Comparison of ENCODE assay signal across 20 cellular contexts in genomic region chr18:37246779-37247340, GRCh38.
"Had no signal": no experiment of that assay in that cellular context is flagged by ENCODE, and none has a peak within 500 bp of the region (broad histone marks: within the 10 kb centered on the region; RNA-seq: fewer than 3 reads in every experiment).

No MANE protein-coding gene starts in this region.

- H3K4me3 ChIP-seq: left lung, lower lobe of right lung, ovary, right atrium auricular region, sigmoid colon, skin epidermis, testis, tibial nerve, upper lobe of right lung, vagina had no signal

- DNase-seq: effector CD4-positive, alpha-beta T cell; erythroblast; foreskin keratinocyte; islet precursor cell; left lung; lower lobe of right lung; natural killer cell; ovary; sigmoid colon; stimulated activated CD4-positive, alpha-beta T cell treated with anti-CD3 and anti-CD28 coated beads, Interleukin-2, amount 100 ng/mL, for 24 hours; stimulated activated CD4-positive, alpha-beta T cell treated with anti-CD3 and anti-CD28 coated beads, Interleukin-4, amount 100 ng/mL, for 4 hours; stimulated activated naive B cell treated with anti-CD40 and anti-IgM and Interleukin-4, amounts not matched to agents 10 μg/mL and 1 μg/mL and 100 μg/mL, for 72 hours; stimulated activated naive CD8-positive, alpha-beta T cell treated with anti-CD3 and anti-CD28 coated beads, Interleukin-15, amount 100 ng/mL, for 72 hours; testis; upper lobe of right lung had no signal

- FAIRE-seq: endothelial cell of umbilical vein had no signal

- H3K4me1 ChIP-seq: foreskin keratinocyte, left lung, lower lobe of right lung, right atrium auricular region, sigmoid colon, testis, upper lobe of right lung, vagina had no signal

- H3K27me3 ChIP-seq: ovary, right atrium auricular region, testis, vagina had no signal

- ATAC-seq: foreskin keratinocyte; left lung; lower lobe of right lung; natural killer cell; stimulated activated naive B cell treated with anti-CD40 and anti-IgM and Interleukin-4, amounts not matched to agents 10 μg/mL and 1 μg/mL and 100 μg/mL, for 72 hours; stimulated activated naive CD8-positive, alpha-beta T cell treated with anti-CD3 and anti-CD28 coated beads, Interleukin-15, amount 100 ng/mL, for 72 hours; upper lobe of right lung had no signal

- H3K36me3 ChIP-seq: left lung, lower lobe of right lung, ovary, right atrium auricular region, sigmoid colon, tibial nerve, upper lobe of right lung, vagina had no signal

- H3K9me3 ChIP-seq: left lung, lower lobe of right lung, ovary, right atrium auricular region, sigmoid colon, testis, tibial nerve, upper lobe of right lung, vagina had no signal

- H3K27ac ChIP-seq: foreskin keratinocyte, left lung, lower lobe of right lung, ovary, right atrium auricular region, sigmoid colon, skin epidermis, testis, tibial nerve, upper lobe of right lung, vagina had no signal
